In the genomic region with DNA sequence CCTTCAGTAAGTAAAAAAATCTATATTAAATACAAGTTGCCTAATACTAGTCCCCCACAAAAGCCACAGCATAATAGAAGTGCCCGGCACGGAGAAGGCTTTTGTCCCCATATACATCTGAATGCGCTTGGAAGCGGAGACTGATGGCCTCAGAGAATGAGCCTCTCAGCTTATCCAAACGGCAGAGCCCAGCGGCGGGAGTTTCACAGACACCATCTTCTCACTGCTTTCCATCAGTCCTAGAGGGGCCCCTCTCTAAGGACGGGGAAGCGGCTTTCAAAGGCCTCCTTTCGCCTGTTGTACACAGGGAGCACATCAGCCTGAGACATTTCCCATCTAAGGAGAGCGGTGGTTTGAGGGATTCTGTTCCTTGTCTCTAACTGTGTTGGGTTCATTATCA, we compare ENCODE assay signal across 28 cellular contexts. TPM values are rescaled to one million over a fixed set of nuclear protein-coding genes. Genes with fewer than 3 reads are reported as not detected.
DNase-seq lines count a peak whose midpoint lies in the region; ATAC-seq, FAIRE-seq and TF ChIP-seq lines count a peak whose summit lies in the region.
"Had no signal": no experiment of that assay in that cellular context is flagged by ENCODE, and none has a peak within 500 bp of the region (broad histone marks: within the 10 kb centered on the region; RNA-seq: fewer than 3 reads in every experiment).

No MANE protein-coding gene starts in this region.

- TF ChIP-seq POLR2A in H1 (IDR thresholded peaks at IDR 0.05; ENCODE audit: control extremely low read depth in 1 of 2, low read depth in 2 of 2, low read length in 2 of 2), result peak in 1 of 2 experiments; percentile 19; a peak in 1 of 3 replicates
- TF ChIP-seq POLR2A in transverse colon (IDR thresholded peaks at IDR 0.05), result no peak
- TF ChIP-seq POLR2A in prostate gland (IDR thresholded peaks at IDR 0.05), result no peak

- intact Hi-C loops in Right ventricle myocardium superior (cut with DNase I), result no loop called here
- intact Hi-C loops in transverse colon (cut with DNase I; ENCODE audit: low total_unique reads), result no loop called here
- intact Hi-C loops in prostate gland (cut with DNase I), result no loop called here

- H3K9ac ChIP-seq in H1 (replicated peaks in 1 of 4; ENCODE audit: extremely low read depth in 1 of 4, low read depth in 3 of 4, low read length in 3 of 4), result 0 out of 7 replicates have a peak overlapping the region, but pooled peaks of 1 of the 4 experiments have one; percentile 13
- H3K9ac ChIP-seq: SK-N-SH had no signal

- POLR2A ChIA-PET in H1 (lab: Charles Lee; ENCODE audit: partially characterized antibody), result interaction anchor here (1.2 kb wide), 2 partner anchors 8 to 11 kb away, joined by 3 to 4 read pairs; no protein-coding TSS in a partner anchor

- no peak overlapping the region for H4K8ac ChIP-seq in H1 (ENCODE audit: extremely low read depth, insufficient read depth, low read length)

- no peak overlapping the region for H2BK5ac ChIP-seq in H1 (ENCODE audit: low read depth, low read length)

- H2BK15ac ChIP-seq in H1 (ENCODE audit: low read length), result no peak overlapping the region

- no peak overlapping the region for H3K4me3 Mint-ChIP-seq in mesothelial cell of epicardium
- H3K4me3 Mint-ChIP-seq: activated T-helper 17 cell treated with anti-CD3 and anti-CD28 coated beads, Interleukin-2, amount 50 U/mL, for 72 hours; B cell; stimulated activated naive CD8-positive, alpha-beta T cell treated with anti-CD3 and anti-CD28 coated beads, Interleukin-15, amount 100 ng/mL, for 72 hours had no signal

- no peak overlapping the region for H2BK12ac ChIP-seq in H1 (ENCODE audit: low read depth, low read length)

- H3K27ac ChIP-seq in right atrium auricular region, result no peak overlapping the region
- 0 out of 2 replicates have a peak overlapping the region, but pooled peaks have one; percentile 2 for H3K27ac ChIP-seq in H1 (ENCODE audit: low read depth, low read length)
- peak overlapping the region; percentile 29 to 82 (median 54) for H3K27ac ChIP-seq in transverse colon
- H3K27ac ChIP-seq in prostate gland, result no peak overlapping the region
- H3K27ac ChIP-seq: A549, spleen, upper lobe of left lung, WERI-Rb-1 had no signal

- H3K4me2 ChIP-seq in H1 (ENCODE audit: insufficient read depth in 1 of 2, low read depth in 2 of 2, low read length in 2 of 2), result peak overlapping the region; percentile 46 to 53
- H3K4me2 ChIP-seq: A549, SK-N-SH had no signal

- H3K18ac ChIP-seq in H1 (ENCODE audit: extremely low read depth, low read length), result no peak overlapping the region; the same call in 1 of the 2 replicates

- no peaks in the 10 kb centered on the region for H3K36me3 ChIP-seq in right atrium auricular region
- no peaks in the 10 kb centered on the region for H3K36me3 ChIP-seq in H1 (ENCODE audit: control insufficient read depth in 2 of 4, insufficient read depth in 4 of 4, low read length in 3 of 4)
- H3K36me3 ChIP-seq in transverse colon, result no peaks in the 10 kb centered on the region
- H3K36me3 ChIP-seq in prostate gland, result no peaks in the 10 kb centered on the region
- H3K36me3 ChIP-seq: spleen, upper lobe of left lung, WERI-Rb-1 had no signal

- H3K27ac Mint-ChIP-seq in mesothelial cell of epicardium, result peak overlapping the region; percentile 72
- H3K27ac Mint-ChIP-seq: activated naive CD4-positive, alpha-beta T cell treated with anti-CD3 and anti-CD28 coated beads, Interleukin-2, amount 50 U/mL, for 72 hours; activated T-helper 17 cell treated with anti-CD3 and anti-CD28 coated beads, Interleukin-2, amount 50 U/mL, for 72 hours; B cell; stimulated activated naive CD8-positive, alpha-beta T cell treated with anti-CD3 and anti-CD28 coated beads, Interleukin-15, amount 100 ng/mL, for 72 hours had no signal

- no peaks in the 10 kb centered on the region for H3K9me3 Mint-ChIP-seq in mesothelial cell of epicardium
- H3K9me3 Mint-ChIP-seq: activated naive CD4-positive, alpha-beta T cell treated with anti-CD3 and anti-CD28 coated beads, Interleukin-2, amount 50 U/mL, for 72 hours; activated T-helper 17 cell treated with anti-CD3 and anti-CD28 coated beads, Interleukin-2, amount 50 U/mL, for 72 hours; stimulated activated naive CD8-positive, alpha-beta T cell treated with anti-CD3 and anti-CD28 coated beads, Interleukin-15, amount 100 ng/mL, for 72 hours had no signal

- no peak overlapping the region for H2AK5ac ChIP-seq in H1 (ENCODE audit: low read depth, low read length)

- no peak; a peak in 1 of 4 replicates for TF ChIP-seq RAD21 in H1 (IDR thresholded peaks at IDR 0.05 in 1 of 2, conservative IDR thresholded peaks at IDR 0.05 in 1 of 2; ENCODE audit: low read depth in 2 of 2, low read length in 2 of 2)

- in situ Hi-C loops in transverse colon (cut with MboI; ENCODE audit: low pct_ligation_motif_present in 1 of 4, low pct_unique_long_range_greater_than_20kb in 1 of 4, low sequenced_read_pairs in 3 of 4), result no loop called here

- H3K9me3 ChIP-seq in right atrium auricular region (no peaks in the 10 kb centered on the region), H1 (ENCODE audit: insufficient read depth in 2 of 2, low read depth in 1 of 2, low read length in 1 of 2) (no peaks in the 10 kb centered on the region), transverse colon (no peaks in the 10 kb centered on the region), prostate gland (no peaks in the 10 kb centered on the region)
- H3K9me3 ChIP-seq: A549, SK-N-SH, spleen, upper lobe of left lung had no signal

- peaks cover 52% of the 10 kb centered on the region for H3K4me1 Mint-ChIP-seq in mesothelial cell of epicardium
- H3K4me1 Mint-ChIP-seq: activated T-helper 17 cell treated with anti-CD3 and anti-CD28 coated beads, Interleukin-2, amount 50 U/mL, for 72 hours; B cell; stimulated activated naive CD8-positive, alpha-beta T cell treated with anti-CD3 and anti-CD28 coated beads, Interleukin-15, amount 100 ng/mL, for 72 hours had no signal

- H3K36me3 Mint-ChIP-seq in mesothelial cell of epicardium, result peaks cover 3% of the 10 kb centered on the region
- H3K36me3 Mint-ChIP-seq: activated naive CD4-positive, alpha-beta T cell treated with anti-CD3 and anti-CD28 coated beads, Interleukin-2, amount 50 U/mL, for 72 hours had no signal

- peaks cover 15% of the 10 kb centered on the region for H3K79me1 ChIP-seq in H1 (ENCODE audit: low read depth, low read length)

- H3K23me2 ChIP-seq in H1 (ENCODE audit: low read depth, low read length), result no peaks in the 10 kb centered on the region

- no peaks in the 10 kb centered on the region for H3K27me3 ChIP-seq in right atrium auricular region
- H3K27me3 ChIP-seq in H1 (replicated peaks in 1 of 4; ENCODE audit: control insufficient read depth in 3 of 4, extremely low read depth in 1 of 4, insufficient read depth in 3 of 4, low read length in 3 of 4), result no peaks in the 10 kb centered on the region
- peaks cover 4% of the 10 kb centered on the region for H3K27me3 ChIP-seq in transverse colon
- H3K27me3 ChIP-seq in prostate gland (replicated peaks; ENCODE audit: insufficient read depth), result no peaks in the 10 kb centered on the region
- H3K27me3 ChIP-seq: upper lobe of left lung had no signal

- no peak overlapping the region for H2BK20ac ChIP-seq in H1 (ENCODE audit: low read length)

- H4K20me1 ChIP-seq in H1 (replicated peaks in 1 of 2; ENCODE audit: control insufficient read depth in 1 of 2, insufficient read depth in 2 of 2, low read length in 2 of 2), result peaks cover 10 to 14% of the 10 kb centered on the region in 2 experiments

- TF ChIP-seq CTCF in right atrium auricular region (IDR thresholded peaks at IDR 0.05) (no peak), H1 (IDR thresholded peaks at IDR 0.05; ENCODE audit: control extremely low read depth in 1 of 3, insufficient read depth in 1 of 3, low read depth in 1 of 3, low read length in 3 of 3) (peak in 1 of 3 experiments; percentile 1; a peak in 1 of 4 replicates), mesothelial cell of epicardium (IDR thresholded peaks at IDR 0.05; ENCODE audit: unreplicated experiment) (no peak), transverse colon (IDR thresholded peaks at IDR 0.05) (no peak), prostate gland (IDR thresholded peaks at IDR 0.05) (no peak)

- peaks cover 0 to 6% of the 10 kb centered on the region in 2 donors for H3K4me1 ChIP-seq in right atrium auricular region
- peaks cover 7 to 25% (median 20%) of the 10 kb centered on the region in 4 experiments for H3K4me1 ChIP-seq in H1 (replicated peaks in 1 of 4; ENCODE audit: control insufficient read depth in 3 of 4, insufficient read depth in 4 of 4, low read length in 3 of 4)
- H3K4me1 ChIP-seq in transverse colon, result peaks cover 0 to 5% (median 2%) of the 10 kb centered on the region in 4 donors
- H3K4me1 ChIP-seq in prostate gland (replicated peaks), result no peaks in the 10 kb centered on the region
- H3K4me1 ChIP-seq: spleen, upper lobe of left lung had no signal

- peaks cover 17 to 79% of the 10 kb centered on the region in 2 experiments for H3K79me2 ChIP-seq in H1 (ENCODE audit: control insufficient read depth in 1 of 2, insufficient read depth in 2 of 2, low read length in 2 of 2)

- H4K91ac ChIP-seq in H1 (replicated peaks; ENCODE audit: insufficient read length, low read length), result no peak overlapping the region

- CTCF ChIA-PET in H1 (lab: Charles Lee; ENCODE audit: partially characterized antibody), result interaction anchor here (0.6 to 4.4 kb wide), 10 partner anchors 10 to 167 kb away, joined by 3 to 16 read pairs (median 4); partner anchors contain the start of genes NXN and TIMM22

- no peak for ATAC-seq in Right ventricle myocardium superior (ENCODE audit: poor library complexity)
- ATAC-seq: A549; activated naive CD4-positive, alpha-beta T cell treated with anti-CD3 and anti-CD28 coated beads, Interleukin-2, amount 50 U/mL, for 72 hours; activated T-helper 17 cell treated with anti-CD3 and anti-CD28 coated beads, Interleukin-2, amount 50 U/mL, for 72 hours; stimulated activated naive CD8-positive, alpha-beta T cell treated with anti-CD3 and anti-CD28 coated beads, Interleukin-15, amount 100 ng/mL, for 72 hours had no signal

- DNase-seq in Right ventricle myocardium superior, result peak; percentile 14
- DNase-seq in right atrium auricular region (ENCODE audit: low spot score), result no peak
- no peak for DNase-seq in H1 (ENCODE audit: low read depth in 1 of 2, low spot score in 2 of 2)
- no peak for DNase-seq in mesothelial cell of epicardium (ENCODE audit: low spot score in 2 of 2, unreplicated experiment in 2 of 2)
- DNase-seq in transverse colon, result no peak
- no peak for DNase-seq in prostate gland (ENCODE audit: low spot score)
- no peak for DNase-seq in middle frontal gyrus (ENCODE audit: extremely low spot score, low spot score)
- no peak for DNase-seq in stimulated activated CD4-positive, alpha-beta T cell treated with anti-CD3 and anti-CD28 coated beads, Interleukin-1b, Interleukin-23, amount 100 ng/mL, for 48 hours
- DNase-seq: effector CD4-positive, alpha-beta T cell; erythroblast; foreskin fibroblast; hippocampal formation; NCI-H1092; NCI-H2081 treated with DMSO at 0.1 percent for 48 hours; NCI-H526; RPMI8226; SK-N-SH; spleen; stimulated activated CD4-positive, alpha-beta T cell treated with anti-CD3 and anti-CD28 coated beads, Interleukin-4, amount 100 ng/mL, for 4 hours; stimulated activated naive CD8-positive, alpha-beta T cell treated with anti-CD3 and anti-CD28 coated beads, Interleukin-15, amount 100 ng/mL, for 72 hours; upper lobe of left lung; WERI-Rb-1 had no signal

- H3K4me3 ChIP-seq in right atrium auricular region (no peak overlapping the region), H1 (ENCODE audit: extremely low read depth in 1 of 4, insufficient read depth in 2 of 4, low read depth in 3 of 4, low read length in 4 of 4) (peak overlapping the region in 1 of 4 experiments; percentile 29; a peak in 2 of 8 replicates), transverse colon (no peak overlapping the region), prostate gland (no peak overlapping the region)
- H3K4me3 ChIP-seq: A549, spleen, upper lobe of left lung had no signal

- no peak overlapping the region for H3K14ac ChIP-seq in H1 (ENCODE audit: insufficient read length)

- H4K5ac ChIP-seq in H1 (ENCODE audit: insufficient read length, low read depth, low read length), result no peak overlapping the region

- TF ChIP-seq EP300 in H1 (IDR thresholded peaks at IDR 0.05; ENCODE audit: borderline replicate concordance in 1 of 2, low read depth in 2 of 2, low read length in 2 of 2) (no peak), transverse colon (IDR thresholded peaks at IDR 0.05; ENCODE audit: low read depth) (no peak)

- no peaks in the 10 kb centered on the region for H3K27me3 Mint-ChIP-seq in mesothelial cell of epicardium (ENCODE audit: low read depth)

- H2AFZ ChIP-seq in H1 (ENCODE audit: low read length), result no peak overlapping the region

- 11% methylated on average over 11 of the region's 11 CpGs; no CpG with 5 or more reads in 1 of the 2 experiments for WGBS in H1 (ENCODE audit: extremely low coverage in 1 of 2, insufficient coverage in 1 of 2, insufficient read length in 1 of 2, insufficient replicate concordance in 2 of 2, low coverage in 1 of 2, low lambda C conversion rate in 2 of 2, missing lambda C conversion rate in 1 of 2), 2 experiments
- WGBS in transverse colon (ENCODE audit: low coverage in 1 of 2), 2 donors, result 74 to 80% methylated on average over 2 to 11 of the region's 11 CpGs
- WGBS in prostate gland, result 74% methylated on average over 11 of the region's 11 CpGs

- H3K23ac ChIP-seq in H1 (ENCODE audit: insufficient read length), result no peak overlapping the region

- H3K4ac ChIP-seq in H1 (replicated peaks; ENCODE audit: insufficient read length, low read depth, low read length), result peak overlapping the region; percentile 62

- peak; percentile 72 for FAIRE-seq in H1 (lab: Jason Lieb, UNC)
- FAIRE-seq: A549, astrocyte, GM12891 had no signal

- H2BK120ac ChIP-seq in H1 (replicated peaks; ENCODE audit: low read depth, low read length), result no peak overlapping the region

- H3K56ac ChIP-seq in H1 (replicated peaks; ENCODE audit: insufficient read length, low read depth, low read length), result no peak overlapping the region

RNA-seq across cellular contexts. Expression of gene NXN, which starts 16.9 kb away (rescaled TPM):
- total RNA-seq in Right ventricle myocardium superior, result 20.2 TPM
- 10 to 100 TPM; 15.6 to 17.5 TPM for total RNA-seq in right atrium auricular region
- 88.4 and 94.1 TPM in 2 replicates for total RNA-seq in H1 (2021; fragmentation: NEBNext Ultra II Directional; extraction: Animal tissue kit (Norgen Biotek cat#: 25700))
- 107 and 205 TPM in 2 replicates for polyA plus RNA-seq in H1 (2011; rRNA removed)
- polyA plus RNA-seq in H1 (2011; cell fraction: cytosol; rRNA removed), result 64.0 TPM
- 91.0 TPM for polyA plus RNA-seq in H1 (2011; cell fraction: nucleus; rRNA removed)
- polyA plus RNA-seq in H1 (2012, experiment 1 of 2), result 66.9 to 74.9 TPM (median 72.0 TPM) in 4 replicates
- polyA plus RNA-seq in H1 (2012, experiment 2 of 2), result 66.3 TPM
- polyA plus RNA-seq in H1 (2013, experiment 1 of 2), result 53.1 TPM
- 63.6 TPM for polyA plus RNA-seq in H1 (2013, experiment 2 of 2)
- polyA minus RNA-seq in H1 (2011; rRNA and poly(A)+ RNA removed), result 85.6 and 114 TPM in 2 replicates
- 74.2 TPM for polyA minus RNA-seq in H1 (2011; cell fraction: cytosol; rRNA and poly(A)+ RNA removed)
- polyA minus RNA-seq in H1 (2011; cell fraction: nucleus; rRNA and poly(A)+ RNA removed), result 46.8 TPM
- total RNA-seq in mesothelial cell of epicardium, result 99.1 to 107 TPM (median 106 TPM) in 3 replicates
- 100 to 1,000 TPM in 1 of 4 donors, 10 to 100 TPM in 3; 10.6 to 222 (median 13.8) TPM for total RNA-seq in transverse colon
- 10 to 100 TPM; 56.2 to 56.7 TPM for total RNA-seq in prostate gland

RNA-seq across cellular contexts. Expression of gene TIMM22, which starts 34.3 kb away (rescaled TPM):
- total RNA-seq in Right ventricle myocardium superior (17.1 TPM), right atrium auricular region (10 to 100 TPM; 14.8 to 15.4 TPM), mesothelial cell of epicardium (14.9 to 16.3 TPM (median 15.5 TPM) in 3 replicates), transverse colon (10 to 100 TPM; 10.5 to 17.6 (median 12.1) TPM), prostate gland (10 to 100 TPM; 15.1 to 20.3 TPM)
- 17.2 and 17.4 TPM in 2 replicates for total RNA-seq in H1 (2021; fragmentation: NEBNext Ultra II Directional; extraction: Animal tissue kit (Norgen Biotek cat#: 25700))
- polyA plus RNA-seq in H1 (2011; rRNA removed), result 13.4 and 13.8 TPM in 2 replicates
- 14.0 TPM for polyA plus RNA-seq in H1 (2011; cell fraction: cytosol; rRNA removed)
- 13.2 TPM for polyA plus RNA-seq in H1 (2011; cell fraction: nucleus; rRNA removed)
- 16.6 to 18.0 TPM (median 16.9 TPM) in 4 replicates for polyA plus RNA-seq in H1 (2012, experiment 1 of 2)
- 20.1 TPM for polyA plus RNA-seq in H1 (2012, experiment 2 of 2)
- polyA plus RNA-seq in H1 (2013, experiment 1 of 2), result 11.2 TPM
- polyA plus RNA-seq in H1 (2013, experiment 2 of 2), result 11.6 TPM
- 11.7 and 14.6 TPM in 2 replicates for polyA minus RNA-seq in H1 (2011; rRNA and poly(A)+ RNA removed)
- 7.2 TPM for polyA minus RNA-seq in H1 (2011; cell fraction: cytosol; rRNA and poly(A)+ RNA removed)
- polyA minus RNA-seq in H1 (2011; cell fraction: nucleus; rRNA and poly(A)+ RNA removed), result 18.9 TPM

Comparison
In these comparisons a context has a peak if more than half of its experiments do, and no peak if none do; other contexts are left out.
1. H3K27ac ChIP-seq: peak in H1 (single experiment) and transverse colon (4 of 4); none in right atrium auricular region (0 of 2) and prostate gland (0 of 2).